Comparison of ENCODE assay signal across 13 cellular contexts in the genomic region with DNA sequence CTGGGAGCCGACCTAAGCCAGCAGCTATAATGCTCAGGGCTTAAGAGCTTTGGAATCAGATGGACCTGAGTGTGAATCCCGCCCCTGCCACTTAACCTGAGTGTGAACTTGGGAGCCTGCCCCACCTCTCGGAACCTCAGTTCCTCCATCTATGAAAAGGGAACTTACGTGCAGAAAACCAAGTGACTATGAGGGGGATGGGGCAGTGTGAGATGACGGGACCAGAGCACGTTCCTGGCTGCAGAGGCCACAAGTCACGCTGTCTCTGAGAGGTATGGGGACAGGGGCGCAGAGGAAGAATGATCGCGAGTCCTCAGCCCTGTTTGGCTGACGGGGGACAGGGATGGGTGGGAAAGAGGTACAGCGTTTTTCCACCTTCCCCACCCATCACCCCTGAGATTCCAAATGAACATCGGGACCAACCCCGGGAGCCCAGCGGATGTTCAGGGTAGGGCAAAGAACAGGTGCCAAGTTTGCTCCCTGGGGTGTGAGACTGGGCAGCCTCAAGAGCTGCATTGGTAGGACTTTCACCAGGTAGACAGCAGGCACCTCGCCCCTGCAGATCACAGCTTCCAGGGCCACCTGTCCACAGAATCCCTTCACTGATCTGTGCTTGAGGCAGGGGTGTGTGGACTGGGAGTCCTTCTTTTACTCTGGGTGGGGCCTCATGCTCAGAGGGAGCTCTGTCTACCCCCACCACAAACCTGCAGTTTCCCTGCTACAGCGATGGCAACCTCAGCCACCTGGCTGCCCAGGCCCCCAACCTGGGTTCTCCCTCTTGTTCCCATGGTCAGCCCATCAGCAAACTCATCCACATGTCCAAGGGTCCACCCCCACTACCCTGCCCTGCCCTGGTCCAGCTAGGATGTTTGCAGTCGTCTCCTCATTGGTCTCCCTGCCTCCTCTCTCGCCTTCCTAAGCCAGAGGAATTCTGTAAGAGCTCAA.
DNase-seq lines count a peak whose midpoint lies in the region; ATAC-seq, FAIRE-seq and TF ChIP-seq lines count a peak whose summit lies in the region.
"Had no signal": no experiment of that assay in that cellular context is flagged by ENCODE, and none has a peak within 500 bp of the region (broad histone marks: within the 10 kb centered on the region; RNA-seq: fewer than 3 reads in every experiment).

No MANE protein-coding gene starts in this region.

- no peak for TF ChIP-seq POLR2A in HepG2 (IDR thresholded peaks at IDR 0.05; ENCODE audit: insufficient read depth in 1 of 2, low read depth in 2 of 2, low read length in 2 of 2)

- TF ChIP-seq CTCF in RWPE1 (conservative IDR thresholded peaks at IDR 0.05; ENCODE audit: low read depth) (no peak), HepG2 (CRISPR knock-in tag; IDR thresholded peaks at IDR 0.05) (no peak; the same call in 1 of the 2 replicates)

- H3K9me3 ChIP-seq in HepG2 (ENCODE audit: low read length) = no peaks in the 10 kb centered on the region
- H3K9me3 ChIP-seq: breast epithelium, prostate gland had no signal

- H3K36me3 Mint-ChIP-seq in T-helper 2 cell treated with Interferon-gamma antibody and Interleukin-4, amounts not matched to agents 5 μg/mL and 100 μg/mL, for 36 hours (ENCODE audit: low read depth) = no peaks in the 10 kb centered on the region
- H3K36me3 Mint-ChIP-seq: activated CD4-positive, alpha-beta memory T cell treated with anti-CD3 and anti-CD28 coated beads for 36 hours had no signal

- no peak overlapping the region for H3K4me3 ChIP-seq in HepG2 (replicated peaks in 1 of 3; ENCODE audit: insufficient read depth in 1 of 3, low read depth in 2 of 3, low read length in 3 of 3)
- H3K4me3 ChIP-seq in skin epidermis = no peak overlapping the region
- H3K4me3 ChIP-seq: breast epithelium, prostate gland had no signal

- H3K27ac ChIP-seq in RWPE1 (peak overlapping the region; percentile 72), HepG2 (ENCODE audit: extremely low read length, insufficient read depth, low read length) (no peak overlapping the region), skin epidermis (peak overlapping the region in 13 of 21 experiments; percentile 5 to 85 (median 52))
- H3K27ac ChIP-seq: prostate gland had no signal

- no peak overlapping the region for H2AFZ ChIP-seq in HepG2 (ENCODE audit: low read length)

- intact Hi-C loops in HepG2 (cut with micrococcal nuclease; ENCODE audit: unreplicated experiment) = no loop called here

- TF ChIP-seq EP300 in HepG2 (IDR thresholded peaks at IDR 0.05; ENCODE audit: low read depth in 2 of 2, low read length in 2 of 2) (no peak), HepG2 (CRISPR knock-in tag; IDR thresholded peaks at IDR 0.05; ENCODE audit: borderline replicate concordance) (no peak; the same call in 1 of the 2 replicates)

- H3K4me1 Mint-ChIP-seq in T-helper 2 cell treated with Interferon-gamma antibody and Interleukin-4, amounts not matched to agents 5 μg/mL and 100 μg/mL, for 36 hours (ENCODE audit: low read depth) = peaks cover under 1% of the 10 kb centered on the region

- no peak overlapping the region for H3K9ac ChIP-seq in HepG2 (ENCODE audit: insufficient read depth, low read depth, low read length)

- no peak for TF ChIP-seq RAD21 in HepG2 (CRISPR knock-in tag; IDR thresholded peaks at IDR 0.05)

- ATAC-seq in HepG2 = no peak

- no peak overlapping the region for H3K4me2 ChIP-seq in HepG2 (ENCODE audit: low read depth, low read length)

- 84% methylated on average over 19 of the region's 19 CpGs for WGBS in HepG2 (ENCODE audit: low lambda C conversion rate)

- no peaks in the 10 kb centered on the region for H4K20me1 ChIP-seq in HepG2 (ENCODE audit: insufficient read depth, low read length)

- peaks cover 96% of the 10 kb centered on the region for H3K4me1 ChIP-seq in HepG2 (ENCODE audit: insufficient read depth, low read length)
- H3K4me1 ChIP-seq: prostate gland had no signal

- no peak overlapping the region for H3K27ac Mint-ChIP-seq in T-helper 2 cell treated with Interferon-gamma antibody and Interleukin-4, amounts not matched to agents 5 μg/mL and 100 μg/mL, for 36 hours
- H3K27ac Mint-ChIP-seq: activated CD4-positive, alpha-beta memory T cell treated with anti-CD3 and anti-CD28 coated beads for 36 hours had no signal

- in situ Hi-C loops in HepG2 (cut with HindIII; ENCODE audit: extremely low pct_ligation_motif_present, low pct_unique_long_range_greater_than_20kb) = no loop called here

- no peak overlapping the region for H3K4me3 Mint-ChIP-seq in T-helper 2 cell treated with Interferon-gamma antibody and Interleukin-4, amounts not matched to agents 5 μg/mL and 100 μg/mL, for 36 hours
- H3K4me3 Mint-ChIP-seq: activated CD4-positive, alpha-beta memory T cell treated with anti-CD3 and anti-CD28 coated beads for 36 hours had no signal

- no peaks in the 10 kb centered on the region for H3K9me3 Mint-ChIP-seq in T-helper 2 cell treated with Interferon-gamma antibody and Interleukin-4, amounts not matched to agents 5 μg/mL and 100 μg/mL, for 36 hours
- H3K9me3 Mint-ChIP-seq: activated CD4-positive, alpha-beta memory T cell treated with anti-CD3 and anti-CD28 coated beads for 36 hours had no signal

- no peaks in the 10 kb centered on the region for H3K27me3 ChIP-seq in HepG2 (ENCODE audit: control insufficient read depth in 1 of 2, insufficient read depth in 2 of 2, low read length in 2 of 2)
- H3K27me3 ChIP-seq: breast epithelium had no signal

- no TSS peak for BruUV-seq in HepG2 (replicated peaks; lab: Mats Ljungman, UMichigan)

- no peaks in the 10 kb centered on the region for H3K36me3 ChIP-seq in HepG2 (replicated peaks in 1 of 2; ENCODE audit: control insufficient read depth in 1 of 2, insufficient read depth in 2 of 2, low read length in 2 of 2)
- H3K36me3 ChIP-seq: breast epithelium, prostate gland had no signal

- peaks cover 2% of the 10 kb centered on the region for H3K27me3 Mint-ChIP-seq in T-helper 2 cell treated with Interferon-gamma antibody and Interleukin-4, amounts not matched to agents 5 μg/mL and 100 μg/mL, for 36 hours (ENCODE audit: low read depth)

- CTCF ChIA-PET in RWPE1 (lab: Yijun Ruan, JAX) = interaction anchor here (0.9 kb wide), 1 partner anchor 8 kb away, joined by 7 read pairs; no protein-coding TSS in a partner anchor
- CTCF ChIA-PET in HepG2 (lab: Yijun Ruan, JAX; ENCODE audit: low intra/inter-chr PET ratio, low total read pairs) = interaction anchor here (0.7 kb wide), 1 partner anchor 185 kb away, joined by 3 read pairs; no protein-coding TSS in a partner anchor

- POLR2A ChIA-PET in RWPE1 (lab: Yijun Ruan, JAX; ENCODE audit: low non-redundant PET) (no interaction called here), HepG2 (lab: Yijun Ruan, JAX) (interaction anchor here (1.1 to 4.8 kb wide), 5 partner anchors 16 to 124 kb away, joined by 4 to 51 read pairs (median 25); a partner anchor contains a TSS)

- no peaks in the 10 kb centered on the region for H3K79me2 ChIP-seq in HepG2 (ENCODE audit: insufficient read depth, low read length)

- peak; percentile 41 to 48 for DNase-seq in Kasumi-1 (lab: John Stamatoyannopoulos, UW)
- DNase-seq in RWPE1 (ENCODE audit: low spot score) = no peak
- DNase-seq in HepG2 (ENCODE audit: low spot score) = no peak
- no peak for DNase-seq in T-helper 2 cell treated with Interferon-gamma antibody and Interleukin-4, amounts not matched to agents 5 μg/mL and 100 μg/mL, for 36 hours (ENCODE audit: low spot score)
- no peak for DNase-seq in AG08395 (ENCODE audit: low spot score)
- no peak for DNase-seq in stimulated activated CD4-positive, alpha-beta T cell treated with anti-CD3 and anti-CD28 coated beads, Interleukin-1b, Interleukin-23, amount 100 ng/mL, for 48 hours
- DNase-seq: activated CD4-positive, alpha-beta memory T cell treated with anti-CD3 and anti-CD28 coated beads for 36 hours; activated naive CD4-positive, alpha-beta T cell treated with Interleukin-2 at 50 U/mL for 16 hours; mesendoderm; NCI-H1694 treated with DMSO at 0.1 percent for 48 hours had no signal

- FAIRE-seq in HepG2 (lab: Jason Lieb, UNC) = no peak

TF ChIP-seq in HepG2, 621 proteins besides CTCF, POLR2A, EP300 and RAD21 (continues in another document):
- TF ChIP-seq ZNF3 (CRISPR knock-in tag; IDR thresholded peaks at IDR 0.05) = no peak
- TF ChIP-seq YEATS4 (CRISPR knock-in tag; IDR thresholded peaks at IDR 0.05; ENCODE audit: borderline replicate concordance) = no peak
- peak; percentile 86 for TF ChIP-seq ZBTB38 (CRISPR knock-in tag; IDR thresholded peaks at IDR 0.05)
- 0 out of 2 replicates have a peak, but pooled peaks have one; percentile 2 for TF ChIP-seq ETV5 (CRISPR knock-in tag; IDR thresholded peaks at IDR 0.05; ENCODE audit: borderline replicate concordance)
- TF ChIP-seq ELF4 (CRISPR knock-in tag; IDR thresholded peaks at IDR 0.05; ENCODE audit: borderline replicate concordance) = no peak
- TF ChIP-seq ZSCAN25 (CRISPR knock-in tag; IDR thresholded peaks at IDR 0.05) = peak; percentile 64; the same call in 1 of the 2 replicates
- TF ChIP-seq, protein P1, sequence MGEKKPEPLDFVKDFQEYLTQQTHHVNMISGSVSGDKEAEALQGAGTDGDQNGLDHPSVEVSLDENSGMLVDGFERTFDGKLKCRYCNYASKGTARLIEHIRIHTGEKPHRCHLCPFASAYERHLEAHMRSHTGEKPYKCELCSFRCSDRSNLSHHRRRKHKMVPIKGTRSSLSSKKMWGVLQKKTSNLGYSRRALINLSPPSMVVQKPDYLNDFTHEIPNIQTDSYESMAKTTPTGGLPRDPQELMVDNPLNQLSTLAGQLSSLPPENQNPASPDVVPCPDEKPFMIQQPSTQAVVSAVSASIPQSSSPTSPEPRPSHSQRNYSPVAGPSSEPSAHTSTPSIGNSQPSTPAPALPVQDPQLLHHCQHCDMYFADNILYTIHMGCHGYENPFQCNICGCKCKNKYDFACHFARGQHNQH (CRISPR knock-in tag; IDR thresholded peaks at IDR 0.05) = no peak
- TF ChIP-seq MYC (CRISPR knock-in tag; IDR thresholded peaks at IDR 0.05; ENCODE audit: borderline replicate concordance) = peak; percentile 38; the same call in 1 of the 2 replicates
- TF ChIP-seq, protein P2, sequence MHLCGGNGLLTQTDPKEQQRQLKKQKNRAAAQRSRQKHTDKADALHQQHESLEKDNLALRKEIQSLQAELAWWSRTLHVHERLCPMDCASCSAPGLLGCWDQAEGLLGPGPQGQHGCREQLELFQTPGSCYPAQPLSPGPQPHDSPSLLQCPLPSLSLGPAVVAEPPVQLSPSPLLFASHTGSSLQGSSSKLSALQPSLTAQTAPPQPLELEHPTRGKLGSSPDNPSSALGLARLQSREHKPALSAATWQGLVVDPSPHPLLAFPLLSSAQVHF (CRISPR knock-in tag; IDR thresholded peaks at IDR 0.05) = 0 out of 2 replicates have a peak, but pooled peaks have one; percentile 29
- 0 out of 2 replicates have a peak, but pooled peaks have one; percentile 6 for TF ChIP-seq ZNF629 (CRISPR knock-in tag; conservative IDR thresholded peaks at IDR 0.05)
- TF ChIP-seq ZC3H13 (CRISPR knock-in tag; IDR thresholded peaks at IDR 0.05) = 0 out of 2 replicates have a peak, but pooled peaks have one; percentile 21
- TF ChIP-seq NFIB (CRISPR knock-in tag; IDR thresholded peaks at IDR 0.05; ENCODE audit: borderline replicate concordance) = no peak

Comparison
In these comparisons a context has a peak if more than half of its experiments do, and no peak if none do; other contexts are left out.
1. DNase-seq: peak in Kasumi-1 (2 of 2); none in RWPE1 (single experiment), HepG2 (single experiment), T-helper 2 cell treated with Interferon-gamma antibody and Interleukin-4, amounts not matched to agents 5 μg/mL and 100 μg/mL, for 36 hours (single experiment), AG08395 (single experiment) and stimulated activated CD4-positive, alpha-beta T cell treated with anti-CD3 and anti-CD28 coated beads, Interleukin-1b, Interleukin-23, amount 100 ng/mL, for 48 hours (single experiment).